Comparison of ENCODE assay signal across 8 cellular contexts in genomic region chr20:45138451-45139300, GRCh38. TPM values are rescaled to one million over a fixed set of nuclear protein-coding genes. Genes with fewer than 3 reads are reported as not detected.
DNase-seq lines count a peak whose midpoint lies in the region; ATAC-seq and TF ChIP-seq lines count a peak whose summit lies in the region.

No MANE protein-coding gene starts in this region.

- TF ChIP-seq CTCF in AG09309 (IDR thresholded peaks at IDR 0.05; ENCODE audit: control insufficient read depth, insufficient read depth, low read depth, low read length, missing control alignments) (peak; percentile 67), GM23338 (conservative IDR thresholded peaks at IDR 0.05; ENCODE audit: low read depth in 2 of 2) (peak; percentile 94 to 95)

- no peak overlapping the region for H3K4me2 ChIP-seq in GM23338

- no peak overlapping the region for H3K27ac ChIP-seq in GM23338 (ENCODE audit: low read depth)

- H3K36me3 Mint-ChIP-seq in GM23338 (ENCODE audit: low read depth) (no peaks in the 10 kb centered on the region), immature natural killer cell (no peaks in the 10 kb centered on the region)
- H3K36me3 Mint-ChIP-seq in activated naive CD8-positive, alpha-beta T cell treated with anti-CD3 and anti-CD28 coated beads for 36 hours, result no peaks in the 10 kb centered on the region

- 0 out of 2 replicates have a peak, but pooled peaks cover 10% of the 10 kb centered on the region for H3K9me2 ChIP-seq in GM23338 (ENCODE audit: insufficient read depth)

- H3K4me3 ChIP-seq in AG09309 (ENCODE audit: control insufficient read depth, low read depth, low read length) (no peak overlapping the region), GM23338 (no peak overlapping the region)

- DNase-seq in AG09309 (ENCODE audit: low read depth), result no peak
- peak; percentile 90 for DNase-seq in GM23338 (ENCODE audit: low spot score)
- DNase-seq in SK-N-DZ (ENCODE audit: low spot score), result peak; percentile 27
- DNase-seq in activated naive CD8-positive, alpha-beta T cell treated with anti-CD3 and anti-CD28 coated beads for 36 hours, result peak; percentile 80
- DNase-seq in immature natural killer cell, result peak; percentile 15 to 32 (median 18)
- DNase-seq in stimulated activated CD4-positive, alpha-beta T cell treated with anti-CD3 and anti-CD28 coated beads, Interleukin-4, amount 100 ng/mL, for 48 hours (ENCODE audit: low read depth in 2 of 2), result peak; percentile 74 to 94

- no peaks in the 10 kb centered on the region for H3K4me1 ChIP-seq in GM23338 (ENCODE audit: insufficient read depth)

- no peaks in the 10 kb centered on the region for H3K9me3 Mint-ChIP-seq in GM23338
- H3K9me3 Mint-ChIP-seq in activated naive CD8-positive, alpha-beta T cell treated with anti-CD3 and anti-CD28 coated beads for 36 hours, result no peaks in the 10 kb centered on the region
- H3K9me3 Mint-ChIP-seq in immature natural killer cell, result no peaks in the 10 kb centered on the region

- H3K4me3 Mint-ChIP-seq in GM23338 (no peak overlapping the region), immature natural killer cell (no peak overlapping the region)
- H3K4me3 Mint-ChIP-seq in activated naive CD8-positive, alpha-beta T cell treated with anti-CD3 and anti-CD28 coated beads for 36 hours, result no peak overlapping the region

- H3K4me1 Mint-ChIP-seq in GM23338 (no peaks in the 10 kb centered on the region), immature natural killer cell (no peaks in the 10 kb centered on the region)
- H3K4me1 Mint-ChIP-seq in activated naive CD8-positive, alpha-beta T cell treated with anti-CD3 and anti-CD28 coated beads for 36 hours, result no peaks in the 10 kb centered on the region

- no peaks in the 10 kb centered on the region for H3F3A ChIP-seq in GM23338 (replicated peaks; ENCODE audit: low read depth)

- peak overlapping the region; percentile 87 for H2AFZ ChIP-seq in GM23338

- H3K27ac Mint-ChIP-seq in GM23338 (no peak overlapping the region), immature natural killer cell (no peak overlapping the region)
- no peak overlapping the region for H3K27ac Mint-ChIP-seq in activated naive CD8-positive, alpha-beta T cell treated with anti-CD3 and anti-CD28 coated beads for 36 hours

- H4K20me1 ChIP-seq in GM23338 (replicated peaks; ENCODE audit: insufficient read depth), result no peaks in the 10 kb centered on the region

- H3K27me3 Mint-ChIP-seq in GM23338 (ENCODE audit: insufficient read depth, low read depth, poor library complexity) (no peaks in the 10 kb centered on the region), immature natural killer cell (ENCODE audit: low read depth in 3 of 3) (peaks cover 0 to 3% (median 2%) of the 10 kb centered on the region in 3 donors)
- H3K27me3 Mint-ChIP-seq in activated naive CD8-positive, alpha-beta T cell treated with anti-CD3 and anti-CD28 coated beads for 36 hours, result peaks cover 11% of the 10 kb centered on the region

- no peaks in the 10 kb centered on the region for H3K27me3 ChIP-seq in GM23338 (ENCODE audit: insufficient read depth)

- H3K36me3 ChIP-seq in GM23338 (ENCODE audit: insufficient read depth), result no peaks in the 10 kb centered on the region

- no peaks in the 10 kb centered on the region for H3K79me2 ChIP-seq in GM23338 (replicated peaks; ENCODE audit: insufficient read depth)

- peak; percentile 100 for ATAC-seq in GM23338
- ATAC-seq in HG02623 (IDR thresholded peaks at IDR 0.05; ENCODE audit: unreplicated experiment), result no peak
- no peak for ATAC-seq in GM18873 (IDR thresholded peaks at IDR 0.05; ENCODE audit: low FRiP score, unreplicated experiment)

TF ChIP-seq in GM23338, 12 proteins besides CTCF, POLR2A, EP300 and RAD21 (continues in another document):
- TF ChIP-seq ZNF114 (CRISPR knock-in tag; IDR thresholded peaks at IDR 0.05) (no peak), STAT1 (IDR thresholded peaks at IDR 0.05; ENCODE audit: unreplicated experiment) (no peak), CREB1 (CRISPR knock-in tag; IDR thresholded peaks at IDR 0.05; ENCODE audit: low read depth) (no peak), POLR2AphosphoS5 (IDR thresholded peaks at IDR 0.05; ENCODE audit: low read depth) (no peak), NANOG (IDR thresholded peaks at IDR 0.05; ENCODE audit: borderline replicate concordance) (no peak), ZNF331 (CRISPR knock-in tag; IDR thresholded peaks at IDR 0.05; ENCODE audit: low read depth) (no peak)

RNA-seq across cellular contexts. Expression of gene WFDC12, which starts 14.4 kb away (rescaled TPM):
- total RNA-seq in GM23338 (2014; rRNA removed; shearing (Covaris generic)), result not detected in 2 replicates
- polyA plus RNA-seq in GM23338 (2016; fragmentation: Nextera tagmentation; extraction: Ambion mirVana) (not detected in 2 replicates), immature natural killer cell (not detected)
- not detected in 2 replicates for polyA plus RNA-seq in SK-N-DZ (2014; cell fraction: cytosol; rRNA removed)
- polyA plus RNA-seq in SK-N-DZ (2014; cell fraction: nucleus; rRNA removed), result not detected in 2 replicates
- not detected for total RNA-seq in activated naive CD8-positive, alpha-beta T cell treated with anti-CD3 and anti-CD28 coated beads for 36 hours

RNA-seq across cellular contexts. Expression of gene WFDC5, which starts 23.7 kb away (rescaled TPM):
- total RNA-seq in GM23338 (2014; rRNA removed; shearing (Covaris generic)), result not detected in 2 replicates
- polyA plus RNA-seq in GM23338 (2016; fragmentation: Nextera tagmentation; extraction: Ambion mirVana) (not detected in 2 replicates), immature natural killer cell (not detected)
- polyA plus RNA-seq in SK-N-DZ (2014; cell fraction: cytosol; rRNA removed), result not detected in 2 replicates
- not detected in 2 replicates for polyA plus RNA-seq in SK-N-DZ (2014; cell fraction: nucleus; rRNA removed)
- under 1 TPM in 1 of 2 experiments, not detected in 1; 0.23 TPM for total RNA-seq in activated naive CD8-positive, alpha-beta T cell treated with anti-CD3 and anti-CD28 coated beads for 36 hours

RNA-seq across cellular contexts. Expression of gene PI3, which starts 36.0 kb away (rescaled TPM):
- total RNA-seq in GM23338 (2014; rRNA removed; shearing (Covaris generic)), result not detected in 2 replicates
- polyA plus RNA-seq in GM23338 (2016; fragmentation: Nextera tagmentation; extraction: Ambion mirVana), result not detected in 2 replicates
- not detected in 2 replicates for polyA plus RNA-seq in SK-N-DZ (2014; cell fraction: cytosol; rRNA removed)
- polyA plus RNA-seq in SK-N-DZ (2014; cell fraction: nucleus; rRNA removed), result not detected in 2 replicates
- not detected for total RNA-seq in activated naive CD8-positive, alpha-beta T cell treated with anti-CD3 and anti-CD28 coated beads for 36 hours
- not detected for polyA plus RNA-seq in immature natural killer cell

RNA-seq across cellular contexts. Expression of gene KCNS1, which starts 37.7 kb away (rescaled TPM):
- total RNA-seq in GM23338 (2014; rRNA removed; shearing (Covaris generic)), result 0.97 and 3.2 TPM in 2 replicates
- polyA plus RNA-seq in GM23338 (2016; fragmentation: Nextera tagmentation; extraction: Ambion mirVana) (0.30 and 0.37 TPM in 2 replicates), immature natural killer cell (under 1 TPM in 1 of 3 donors, not detected in 2; 0.04 TPM)
- polyA plus RNA-seq in SK-N-DZ (2014; cell fraction: cytosol; rRNA removed), result 0.05 TPM in 1 of 2 replicates, not detected in the other
- 0.04 TPM in 1 of 2 replicates, not detected in the other for polyA plus RNA-seq in SK-N-DZ (2014; cell fraction: nucleus; rRNA removed)
- under 1 TPM; 0.56 to 0.70 TPM for total RNA-seq in activated naive CD8-positive, alpha-beta T cell treated with anti-CD3 and anti-CD28 coated beads for 36 hours
